ENCODE assay signal across 11 cellular contexts in genomic region chr22:44595841-44596341, GRCh38.
A peak's percentile ranks its signal among the peaks of the same experiment; 100 is the strongest.
DNase-seq lines count a peak whose midpoint lies in the region; ATAC-seq, FAIRE-seq and TF ChIP-seq lines count a peak whose summit lies in the region.
"Had no signal": no experiment of that assay in that cellular context is flagged by ENCODE, and none has a peak within 500 bp of the region (broad histone marks: within the 10 kb centered on the region; RNA-seq: fewer than 3 reads in every experiment).

No MANE protein-coding gene starts in this region.

- no peaks in the 10 kb centered on the region for H4K20me1 ChIP-seq in PC-3 (ENCODE audit: low read length)

- peak overlapping the region; percentile 38; the same call in 1 of the 2 replicates for H3K4me2 ChIP-seq in PC-3 (ENCODE audit: low read length)

- no peaks in the 10 kb centered on the region for H3K9me3 Mint-ChIP-seq in activated T-cell treated with anti-CD3 and anti-CD28 coated beads, Interleukin-2, amount 50 U/mL, for 72 hours
- H3K9me3 Mint-ChIP-seq in activated T-cell treated with anti-CD3 and anti-CD28 coated beads, Interleukin-2, amount 50 U/mL, for 4 hours = no peaks in the 10 kb centered on the region
- no peaks in the 10 kb centered on the region for H3K9me3 Mint-ChIP-seq in osteocyte (ENCODE audit: unreplicated experiment)

- H3K36me3 ChIP-seq in PC-3 (ENCODE audit: low read depth, low read length) = no peaks in the 10 kb centered on the region
- H3K36me3 ChIP-seq: esophagus squamous epithelium had no signal

- H3F3A ChIP-seq in PC-3 (ENCODE audit: low read length, unreplicated experiment) = no peaks in the 10 kb centered on the region

- peaks cover 11% of the 10 kb centered on the region for H3K27me3 Mint-ChIP-seq in activated T-cell treated with anti-CD3 and anti-CD28 coated beads, Interleukin-2, amount 50 U/mL, for 72 hours (ENCODE audit: low read depth)
- peaks cover 26% of the 10 kb centered on the region for H3K27me3 Mint-ChIP-seq in activated T-cell treated with anti-CD3 and anti-CD28 coated beads, Interleukin-2, amount 50 U/mL, for 4 hours (ENCODE audit: low read depth)
- H3K27me3 Mint-ChIP-seq in osteocyte (ENCODE audit: unreplicated experiment) = peaks cover 33% of the 10 kb centered on the region

- no peak overlapping the region for H3K4me3 ChIP-seq in PC-3 (ENCODE audit: low read length)
- H3K4me3 ChIP-seq: esophagus squamous epithelium had no signal

- no peak overlapping the region for H2AFZ ChIP-seq in PC-3 (ENCODE audit: low read length)

- CTCF ChIA-PET in PC-3 (lab: Charles Lee) = no interaction called here

- H3K27me3 ChIP-seq in PC-3 (ENCODE audit: low read length) = peaks cover 11% of the 10 kb centered on the region; the same call in 1 of the 2 replicates

- no peaks in the 10 kb centered on the region for H3K79me2 ChIP-seq in PC-3 (ENCODE audit: low read length)

- peak; percentile 36 to 41 for ATAC-seq in activated T-cell treated with anti-CD3 and anti-CD28 coated beads, Interleukin-2, amount 50 U/mL, for 72 hours (replicated peaks in 1 of 2)
- ATAC-seq in activated T-cell treated with anti-CD3 and anti-CD28 coated beads, Interleukin-2, amount 50 U/mL, for 4 hours = no peak
- no peak for ATAC-seq in PC-3
- no peak for ATAC-seq in GM18909 (IDR thresholded peaks at IDR 0.05; ENCODE audit: poor library complexity, unreplicated experiment)

- no peaks in the 10 kb centered on the region for H3K9me2 ChIP-seq in PC-3 (replicated peaks; ENCODE audit: low read length)

- peak; percentile 75 for FAIRE-seq in urothelium cell line (lab: Jason Lieb, UNC)

- no peak overlapping the region for H3K9ac ChIP-seq in PC-3 (ENCODE audit: low read length)

- intact Hi-C loops in PC-3 (cut with micrococcal nuclease) = no loop called here

- DNase-seq in activated T-cell treated with anti-CD3 and anti-CD28 coated beads, Interleukin-2, amount 50 U/mL, for 72 hours = peak in 1 of 2 donors; percentile 6
- no peak for DNase-seq in activated T-cell treated with anti-CD3 and anti-CD28 coated beads, Interleukin-2, amount 50 U/mL, for 4 hours
- DNase-seq in PC-3 = no peak
- peak; percentile 79 for DNase-seq in glomerular visceral epithelial cell (ENCODE audit: extremely low spot score)
- no peak for DNase-seq in urothelium cell line (ENCODE audit: low spot score)
- DNase-seq in osteocyte (ENCODE audit: extremely low spot score, unreplicated experiment) = no peak
- no peak for DNase-seq in ecto neural progenitor cell (ENCODE audit: low spot score)
- DNase-seq: activated CD4-positive, alpha-beta T cell treated with anti-CD3 and anti-CD28 coated beads, Interleukin-2, amount 50 U/mL, for 4 hours; esophagus squamous epithelium; right cardiac atrium had no signal

- H3K27ac Mint-ChIP-seq in activated T-cell treated with anti-CD3 and anti-CD28 coated beads, Interleukin-2, amount 50 U/mL, for 72 hours = no peak overlapping the region
- no peak overlapping the region for H3K27ac Mint-ChIP-seq in osteocyte (ENCODE audit: unreplicated experiment)

- H3K4me1 Mint-ChIP-seq in activated T-cell treated with anti-CD3 and anti-CD28 coated beads, Interleukin-2, amount 50 U/mL, for 72 hours (ENCODE audit: low read depth) = no peaks in the 10 kb centered on the region
- no peaks in the 10 kb centered on the region for H3K4me1 Mint-ChIP-seq in activated T-cell treated with anti-CD3 and anti-CD28 coated beads, Interleukin-2, amount 50 U/mL, for 4 hours (ENCODE audit: low read depth)
- H3K4me1 Mint-ChIP-seq in osteocyte (ENCODE audit: unreplicated experiment) = no peaks in the 10 kb centered on the region

- BruUV-seq in PC-3 (replicated peaks; lab: Mats Ljungman, UMichigan) = no TSS peak

- H3K36me3 Mint-ChIP-seq in activated T-cell treated with anti-CD3 and anti-CD28 coated beads, Interleukin-2, amount 50 U/mL, for 72 hours (ENCODE audit: insufficient read depth in 2 of 2) = no peaks in the 10 kb centered on the region
- H3K36me3 Mint-ChIP-seq in activated T-cell treated with anti-CD3 and anti-CD28 coated beads, Interleukin-2, amount 50 U/mL, for 4 hours (ENCODE audit: insufficient read depth) = no peaks in the 10 kb centered on the region
- H3K36me3 Mint-ChIP-seq in osteocyte (ENCODE audit: unreplicated experiment) = no peaks in the 10 kb centered on the region

- H3K4me3 Mint-ChIP-seq in activated T-cell treated with anti-CD3 and anti-CD28 coated beads, Interleukin-2, amount 50 U/mL, for 72 hours = no peak overlapping the region
- H3K4me3 Mint-ChIP-seq in activated T-cell treated with anti-CD3 and anti-CD28 coated beads, Interleukin-2, amount 50 U/mL, for 4 hours = no peak overlapping the region
- no peak overlapping the region for H3K4me3 Mint-ChIP-seq in osteocyte (ENCODE audit: unreplicated experiment)

- no peaks in the 10 kb centered on the region for H3K4me1 ChIP-seq in PC-3 (ENCODE audit: insufficient read depth, low read length)
- H3K4me1 ChIP-seq: esophagus squamous epithelium had no signal

- POLR2A ChIA-PET in PC-3 (lab: Charles Lee; ENCODE audit: unreplicated experiment) = no interaction called here

- no peaks in the 10 kb centered on the region for H3K9me3 ChIP-seq in PC-3 (ENCODE audit: low read length)
- H3K9me3 ChIP-seq: esophagus squamous epithelium had no signal

- H3K27ac ChIP-seq in PC-3 (ENCODE audit: low read length) = no peak overlapping the region
- H3K27ac ChIP-seq: esophagus squamous epithelium had no signal

- TF ChIP-seq CTCF in PC-3 (conservative IDR thresholded peaks at IDR 0.05; ENCODE audit: low read depth, low read length) = no peak
- no peak for TF ChIP-seq CTCF in osteocyte (IDR thresholded peaks at IDR 0.05)

Comparison
In these comparisons a context has a peak if more than half of its experiments do, and no peak if none do; other contexts are left out.
1. ATAC-seq: peak in activated T-cell treated with anti-CD3 and anti-CD28 coated beads, Interleukin-2, amount 50 U/mL, for 72 hours (2 of 2); none in activated T-cell treated with anti-CD3 and anti-CD28 coated beads, Interleukin-2, amount 50 U/mL, for 4 hours (0 of 2), PC-3 (single experiment) and GM18909 (single experiment).